ENCODE assay signal across 1 cellular context in genomic region chr3:52393131-52393807, GRCh38.
TF ChIP-seq lines count a peak whose summit lies in the region.

No MANE protein-coding gene starts in this region.

TF ChIP-seq in HepG2, 621 proteins besides CTCF, POLR2A, EP300 and RAD21:
- TF ChIP-seq MIXL1 (CRISPR knock-in tag; IDR thresholded peaks at IDR 0.05) (no peak), SMAD1 (CRISPR knock-in tag; IDR thresholded peaks at IDR 0.05; ENCODE audit: borderline replicate concordance, low read depth) (no peak), ZNF432 (CRISPR knock-in tag; IDR thresholded peaks at IDR 0.05; ENCODE audit: borderline replicate concordance) (no peak)
